Comparison of ENCODE assay signal across 9 cellular contexts in genomic region chr16:89246383-89246902, GRCh38. TPM values are rescaled to one million over a fixed set of nuclear protein-coding genes. Genes with fewer than 3 reads are reported as not detected.
DNase-seq lines count a peak whose midpoint lies in the region; ATAC-seq and TF ChIP-seq lines count a peak whose summit lies in the region.
"Had no signal": no experiment of that assay in that cellular context is flagged by ENCODE, and none has a peak within 500 bp of the region (broad histone marks: within the 10 kb centered on the region; RNA-seq: fewer than 3 reads in every experiment).

No MANE protein-coding gene starts in this region.

- H3K36me3 Mint-ChIP-seq in activated T-cell treated with anti-CD3 and anti-CD28 coated beads, Interleukin-2, amount 50 U/mL, for 4 hours (ENCODE audit: insufficient read depth): peaks cover 2% of the 10 kb centered on the region
- peaks cover 8% of the 10 kb centered on the region for H3K36me3 Mint-ChIP-seq in activated T-helper 2 cell treated with anti-CD3 and anti-CD28 coated beads, Interferon-gamma antibody, Interleukin-2, Interleukin-4, amounts not matched to agents 10 μg/mL and 5 μg/mL and 100 μg/mL, durations not matched to agents 14 hours and 24 hours and 36 hours (ENCODE audit: low read depth)

- H3K27ac ChIP-seq in suprapubic skin: no peak overlapping the region

- H3K27me3 ChIP-seq in suprapubic skin: no peaks in the 10 kb centered on the region

- peaks cover 14% of the 10 kb centered on the region for H3K4me1 Mint-ChIP-seq in activated T-cell treated with anti-CD3 and anti-CD28 coated beads, Interleukin-2, amount 50 U/mL, for 4 hours (ENCODE audit: low read depth)
- peaks cover 7% of the 10 kb centered on the region for H3K4me1 Mint-ChIP-seq in activated T-helper 2 cell treated with anti-CD3 and anti-CD28 coated beads, Interferon-gamma antibody, Interleukin-2, Interleukin-4, amounts not matched to agents 10 μg/mL and 5 μg/mL and 100 μg/mL, durations not matched to agents 14 hours and 24 hours and 36 hours (ENCODE audit: low read depth)

- intact Hi-C loops in activated T-helper 2 cell treated with anti-CD3 and anti-CD28 coated beads, Interferon-gamma antibody, Interleukin-2, Interleukin-4, amounts not matched to agents 10 μg/mL and 5 μg/mL and 100 μg/mL, durations not matched to agents 14 hours and 24 hours and 36 hours (cut with micrococcal nuclease): loop anchor here (2.0 kb wide), 1 partner anchor 30 kb away; the partner anchor contains the start of gene ZNF778

- no peak for ATAC-seq in activated T-cell treated with anti-CD3 and anti-CD28 coated beads, Interleukin-2, amount 50 U/mL, for 4 hours

- peak overlapping the region; percentile 59 for H3K4me3 ChIP-seq in iPS-18c (ENCODE audit: insufficient read depth, low read depth, low read length)
- peak overlapping the region; percentile 58 for H3K4me3 ChIP-seq in suprapubic skin

- H3K9me3 Mint-ChIP-seq in activated T-cell treated with anti-CD3 and anti-CD28 coated beads, Interleukin-2, amount 50 U/mL, for 4 hours: peaks cover 8% of the 10 kb centered on the region
- H3K9me3 Mint-ChIP-seq in activated T-helper 2 cell treated with anti-CD3 and anti-CD28 coated beads, Interferon-gamma antibody, Interleukin-2, Interleukin-4, amounts not matched to agents 10 μg/mL and 5 μg/mL and 100 μg/mL, durations not matched to agents 14 hours and 24 hours and 36 hours: peaks cover 10% of the 10 kb centered on the region

- H3K36me3 ChIP-seq in suprapubic skin: no peaks in the 10 kb centered on the region

- H3K4me3 Mint-ChIP-seq in activated T-cell treated with anti-CD3 and anti-CD28 coated beads, Interleukin-2, amount 50 U/mL, for 4 hours: peak overlapping the region; percentile 50
- H3K4me3 Mint-ChIP-seq in activated T-helper 2 cell treated with anti-CD3 and anti-CD28 coated beads, Interferon-gamma antibody, Interleukin-2, Interleukin-4, amounts not matched to agents 10 μg/mL and 5 μg/mL and 100 μg/mL, durations not matched to agents 14 hours and 24 hours and 36 hours (ENCODE audit: low read depth): peak overlapping the region; percentile 53

- no peak for DNase-seq in activated T-cell treated with anti-CD3 and anti-CD28 coated beads, Interleukin-2, amount 50 U/mL, for 4 hours
- DNase-seq in activated T-cell treated with anti-CD3 and anti-CD28 coated beads, Interleukin-2, amount 50 U/mL, for 1 hour: no peak
- DNase-seq in activated T-helper 2 cell treated with anti-CD3 and anti-CD28 coated beads, Interferon-gamma antibody, Interleukin-2, Interleukin-4, amounts not matched to agents 10 μg/mL and 5 μg/mL and 100 μg/mL, durations not matched to agents 14 hours and 24 hours and 36 hours (ENCODE audit: low spot score): no peak
- DNase-seq in suprapubic skin (ENCODE audit: low spot score in 2 of 2) (no peak), NCI-H526 (lab: John Stamatoyannopoulos, UW) (no peak), DMS 273 (lab: John Stamatoyannopoulos, UW; ENCODE audit: unreplicated experiment) (no peak)
- DNase-seq in effector CD4-positive, alpha-beta T cell: no peak
- DNase-seq: Kasumi-1 had no signal

- peaks cover 4% of the 10 kb centered on the region for H3K9me3 ChIP-seq in iPS-18c (ENCODE audit: control insufficient read depth, insufficient read depth, low read length)
- peaks cover 6% of the 10 kb centered on the region for H3K9me3 ChIP-seq in suprapubic skin

- no peak for TF ChIP-seq EP300 in suprapubic skin (IDR thresholded peaks at IDR 0.05)

- no peak for TF ChIP-seq CTCF in suprapubic skin (IDR thresholded peaks at IDR 0.05)

- no peak overlapping the region for H3K27ac Mint-ChIP-seq in activated T-helper 2 cell treated with anti-CD3 and anti-CD28 coated beads, Interferon-gamma antibody, Interleukin-2, Interleukin-4, amounts not matched to agents 10 μg/mL and 5 μg/mL and 100 μg/mL, durations not matched to agents 14 hours and 24 hours and 36 hours

- no peaks in the 10 kb centered on the region for H3K27me3 Mint-ChIP-seq in activated T-cell treated with anti-CD3 and anti-CD28 coated beads, Interleukin-2, amount 50 U/mL, for 4 hours (ENCODE audit: low read depth)
- H3K27me3 Mint-ChIP-seq in activated T-helper 2 cell treated with anti-CD3 and anti-CD28 coated beads, Interferon-gamma antibody, Interleukin-2, Interleukin-4, amounts not matched to agents 10 μg/mL and 5 μg/mL and 100 μg/mL, durations not matched to agents 14 hours and 24 hours and 36 hours (ENCODE audit: low read depth): peaks cover 2% of the 10 kb centered on the region

- peaks cover 13% of the 10 kb centered on the region for H3K4me1 ChIP-seq in suprapubic skin

- 56% methylated on average over 13 of the region's 13 CpGs for WGBS in suprapubic skin

- TF ChIP-seq POLR2A in suprapubic skin (IDR thresholded peaks at IDR 0.05): no peak

RNA-seq across cellular contexts. Expression of gene ZNF778, which starts 28.9 kb away (rescaled TPM):
- total RNA-seq in activated T-cell treated with anti-CD3 and anti-CD28 coated beads, Interleukin-2, amount 50 U/mL, for 4 hours: 10 to 100 TPM; 10.2 to 14.0 (median 10.8) TPM
- 5.6 and 7.7 TPM in 2 replicates for total RNA-seq in activated T-helper 2 cell treated with anti-CD3 and anti-CD28 coated beads, Interferon-gamma antibody, Interleukin-2, Interleukin-4, amounts not matched to agents 10 μg/mL and 5 μg/mL and 100 μg/mL, durations not matched to agents 14 hours and 24 hours and 36 hours
- 10 to 100 TPM; 22.0 to 69.6 (median 26.0) TPM for total RNA-seq in suprapubic skin

RNA-seq across cellular contexts. Expression of gene SLC22A31, which starts 46.1 kb away (rescaled TPM):
- under 1 TPM; 0.49 to 0.66 (median 0.56) TPM for total RNA-seq in activated T-cell treated with anti-CD3 and anti-CD28 coated beads, Interleukin-2, amount 50 U/mL, for 4 hours
- 0.71 and 1.1 TPM in 2 replicates for total RNA-seq in activated T-helper 2 cell treated with anti-CD3 and anti-CD28 coated beads, Interferon-gamma antibody, Interleukin-2, Interleukin-4, amounts not matched to agents 10 μg/mL and 5 μg/mL and 100 μg/mL, durations not matched to agents 14 hours and 24 hours and 36 hours
- 1 to 10 TPM in 3 of 4 donors, under 1 TPM in 1; 0.72 to 6.6 (median 4.7) TPM for total RNA-seq in suprapubic skin
